15 cellular contexts compared by ENCODE assay signal in genomic region chr15:98955331-98955730, GRCh38. TPM values are rescaled to one million over a fixed set of nuclear protein-coding genes. Genes with fewer than 3 reads are reported as not detected.
DNase-seq lines count a peak whose midpoint lies in the region; ATAC-seq and TF ChIP-seq lines count a peak whose summit lies in the region.
"Had no signal": no experiment of that assay in that cellular context is flagged by ENCODE, and none has a peak within 500 bp of the region (broad histone marks: within the 10 kb centered on the region; RNA-seq: fewer than 3 reads in every experiment).

No MANE protein-coding gene starts in this region.

- H3K27ac ChIP-seq in RWPE1 (peak overlapping the region; percentile 1; the same call in 1 of the 2 replicates), thoracic aorta (peak overlapping the region; percentile 93 to 96), SK-N-SH (ENCODE audit: low read depth in 2 of 2, low read length in 1 of 2) (no peak overlapping the region)

- peaks cover 16% of the 10 kb centered on the region for H3K4me1 Mint-ChIP-seq in HFFc6 (ENCODE audit: low read depth)
- no peaks in the 10 kb centered on the region for H3K4me1 Mint-ChIP-seq in mesothelial cell of epicardium

- no peak overlapping the region for H3K9ac ChIP-seq in SK-N-SH

- H3K4me3 ChIP-seq in thoracic aorta (no peak overlapping the region), SK-N-SH (ENCODE audit: low read depth in 2 of 2, low read length in 1 of 2) (no peak overlapping the region)

- H3K9me3 ChIP-seq in thoracic aorta (no peaks in the 10 kb centered on the region), SK-N-SH (no peaks in the 10 kb centered on the region)

- POLR2A ChIA-PET in RWPE1 (lab: Yijun Ruan, JAX; ENCODE audit: low non-redundant PET) (no interaction called here), SK-N-SH (lab: Yijun Ruan, JAX) (no interaction called here)

- WGBS in SK-N-SH (ENCODE audit: low lambda C conversion rate): 100% methylated on average over 8 of the region's 8 CpGs

- no peaks in the 10 kb centered on the region for H3F3A ChIP-seq in SK-N-SH (replicated peaks; ENCODE audit: insufficient read depth)

- no peak overlapping the region for H3K27ac Mint-ChIP-seq in HFFc6
- H3K27ac Mint-ChIP-seq in mesothelial cell of epicardium: no peak overlapping the region
- H3K27ac Mint-ChIP-seq: activated T-helper 17 cell treated with anti-CD3 and anti-CD28 coated beads, Interleukin-2, amount 50 U/mL, for 72 hours; CD4-positive, CD25-positive, alpha-beta regulatory T cell had no signal

- ATAC-seq in thoracic aorta (ENCODE audit: insufficient number of reproducible peaks, low FRiP score, low read depth): no peak
- ATAC-seq: activated T-helper 17 cell treated with anti-CD3 and anti-CD28 coated beads, Interleukin-2, amount 50 U/mL, for 72 hours had no signal

- H3K27me3 ChIP-seq in thoracic aorta (replicated peaks; ENCODE audit: insufficient read depth) (no peaks in the 10 kb centered on the region), SK-N-SH (ENCODE audit: insufficient read depth) (no peaks in the 10 kb centered on the region)

- peaks cover 7% of the 10 kb centered on the region for H3K27me3 Mint-ChIP-seq in HFFc6 (ENCODE audit: insufficient read depth)
- H3K27me3 Mint-ChIP-seq in mesothelial cell of epicardium (ENCODE audit: low read depth): no peaks in the 10 kb centered on the region
- H3K27me3 Mint-ChIP-seq: activated T-helper 17 cell treated with anti-CD3 and anti-CD28 coated beads, Interleukin-2, amount 50 U/mL, for 72 hours; CD4-positive, CD25-positive, alpha-beta regulatory T cell had no signal

- H4K20me1 ChIP-seq in SK-N-SH (ENCODE audit: insufficient read depth): no peaks in the 10 kb centered on the region

- CTCF ChIA-PET in RWPE1 (lab: Yijun Ruan, JAX) (no interaction called here), SK-N-SH (lab: Yijun Ruan, JAX) (no interaction called here)

- H3K9me2 ChIP-seq in SK-N-SH: no peaks in the 10 kb centered on the region

- H3K9me3 Mint-ChIP-seq in HFFc6 (no peaks in the 10 kb centered on the region), mesothelial cell of epicardium (no peaks in the 10 kb centered on the region)
- H3K9me3 Mint-ChIP-seq: activated T-helper 17 cell treated with anti-CD3 and anti-CD28 coated beads, Interleukin-2, amount 50 U/mL, for 72 hours; CD4-positive, CD25-positive, alpha-beta regulatory T cell had no signal

- TF ChIP-seq EP300 in SK-N-SH (IDR thresholded peaks at IDR 0.05; ENCODE audit: borderline replicate concordance in 1 of 2, low read depth in 1 of 2, low read length in 1 of 2): no peak

- DNase-seq in RWPE1 (ENCODE audit: low spot score): no peak
- peak; percentile 64 to 95 (median 88) for DNase-seq in head of caudate nucleus
- peak in 53 of 56 donors; percentile 18 to 88 (median 67) for DNase-seq in nucleus accumbens (lab: John Stamatoyannopoulos, UW)
- no peak for DNase-seq in thoracic aorta (ENCODE audit: low spot score)
- no peak for DNase-seq in HFFc6
- DNase-seq in mesothelial cell of epicardium (ENCODE audit: low spot score in 2 of 2, unreplicated experiment in 2 of 2): no peak
- no peak for DNase-seq in SK-N-SH
- no peak for DNase-seq in mesenteric fat pad (ENCODE audit: low spot score)
- DNase-seq: activated CD4-positive, alpha-beta T cell treated with anti-CD3 and anti-CD28 coated beads, Interleukin-2, amount 50 U/mL, for 4 hours; CD4-positive, CD25-positive, alpha-beta regulatory T cell; HCEC 1CT; NCI-H1092 treated with DMSO at 0.1 percent for 48 hours; NCI-H446; T1000 had no signal

- no peak overlapping the region for H3K4me2 ChIP-seq in SK-N-SH

- no peak overlapping the region for H3K4me3 Mint-ChIP-seq in HFFc6
- H3K4me3 Mint-ChIP-seq in mesothelial cell of epicardium: no peak overlapping the region
- H3K4me3 Mint-ChIP-seq: activated T-helper 17 cell treated with anti-CD3 and anti-CD28 coated beads, Interleukin-2, amount 50 U/mL, for 72 hours had no signal

- no peaks in the 10 kb centered on the region for H3K79me2 ChIP-seq in SK-N-SH (ENCODE audit: insufficient read depth)

- H2AFZ ChIP-seq in SK-N-SH (ENCODE audit: low read depth): no peak overlapping the region

- H3K36me3 Mint-ChIP-seq in HFFc6 (ENCODE audit: low read depth): peaks cover 17% of the 10 kb centered on the region
- peaks cover 33% of the 10 kb centered on the region for H3K36me3 Mint-ChIP-seq in mesothelial cell of epicardium

- no peak for TF ChIP-seq CTCF in RWPE1 (conservative IDR thresholded peaks at IDR 0.05; ENCODE audit: low read depth)
- no peak for TF ChIP-seq CTCF in thoracic aorta (IDR thresholded peaks at IDR 0.05)
- no peak for TF ChIP-seq CTCF in HFFc6 (IDR thresholded peaks at IDR 0.05)
- TF ChIP-seq CTCF in mesothelial cell of epicardium (IDR thresholded peaks at IDR 0.05; ENCODE audit: unreplicated experiment): no peak
- no peak for TF ChIP-seq CTCF in SK-N-SH (IDR thresholded peaks at IDR 0.05)

- H3K36me3 ChIP-seq in thoracic aorta (peaks cover 32% of the 10 kb centered on the region), SK-N-SH (replicated peaks in 1 of 2; ENCODE audit: control insufficient read depth in 1 of 2, insufficient read depth in 2 of 2, low read length in 1 of 2) (peaks cover 5 to 37% of the 10 kb centered on the region in 2 experiments)

- intact Hi-C loops in head of caudate nucleus (cut with DNase I): no loop called here

- TF ChIP-seq RAD21 in SK-N-SH (IDR thresholded peaks at IDR 0.05; ENCODE audit: low read length): no peak

- peaks cover 23 to 60% of the 10 kb centered on the region in 2 donors for H3K4me1 ChIP-seq in thoracic aorta (ENCODE audit: control insufficient read depth in 1 of 2, low read depth in 2 of 2)
- H3K4me1 ChIP-seq in SK-N-SH (ENCODE audit: control insufficient read depth in 1 of 2, insufficient read depth in 2 of 2, low read depth in 1 of 2, low read length in 1 of 2): peaks cover 0 to 15% of the 10 kb centered on the region in 2 experiments; a peak in 1 of 4 replicates

TF ChIP-seq in SK-N-SH, 30 proteins besides CTCF, POLR2A, EP300 and RAD21 (continues in another document):
- TF ChIP-seq TAF1 (IDR thresholded peaks at IDR 0.05; ENCODE audit: borderline replicate concordance, low read depth, low read length) (no peak), USF1 (IDR thresholded peaks at IDR 0.05; ENCODE audit: borderline replicate concordance, low read depth) (no peak), GATA2 (CRISPR knock-in tag; IDR thresholded peaks at IDR 0.05) (no peak), PBX3 (IDR thresholded peaks at IDR 0.05) (no peak), MAX (IDR thresholded peaks at IDR 0.05; ENCODE audit: low read depth) (no peak), RXRA (IDR thresholded peaks at IDR 0.05; ENCODE audit: borderline replicate concordance, low read depth) (no peak), FOXJ3 (CRISPR knock-in tag; IDR thresholded peaks at IDR 0.05) (no peak), CHD2 (IDR thresholded peaks at IDR 0.05; ENCODE audit: low read length, partially characterized antibody) (no peak), REST (IDR thresholded peaks at IDR 0.05; ENCODE audit: low read depth, low read length) (no peak), MEF2A (IDR thresholded peaks at IDR 0.05; ENCODE audit: borderline replicate concordance, low read depth) (no peak)

RNA-seq across cellular contexts. Expression of gene PGPEP1L, which starts 52.3 kb away (rescaled TPM):
- 1 to 10 TPM in 1 of 2 donors, not detected in 1; 2.5 TPM for total RNA-seq in thoracic aorta
- total RNA-seq in HFFc6 (2021; fragmentation: NEBNext Ultra II Directional; extraction: Animal tissue kit (Norgen Biotek cat#: 25700)): not detected
- not detected in 3 replicates for total RNA-seq in mesothelial cell of epicardium
- polyA plus RNA-seq in SK-N-SH (2012; rRNA removed): not detected in 2 replicates
- not detected in 2 replicates for polyA plus RNA-seq in SK-N-SH (2012; cell fraction: cytosol; rRNA removed)
- 0.07 and 0.26 TPM in 2 replicates for polyA plus RNA-seq in SK-N-SH (2012; cell fraction: nucleus; rRNA removed)
- not detected for total RNA-seq in mesenteric fat pad
- total RNA-seq: activated T-helper 17 cell treated with anti-CD3 and anti-CD28 coated beads, Interleukin-2, amount 50 U/mL, for 72 hours; CD4-positive, CD25-positive, alpha-beta regulatory T cell had no signal
- polyA plus RNA-seq: CD4-positive, CD25-positive, alpha-beta regulatory T cell had no signal

Comparison
In these comparisons a context has a peak if more than half of its experiments do, and no peak if none do; other contexts are left out.
1. DNase-seq: peak in head of caudate nucleus (42 of 42) and nucleus accumbens (53 of 56); none in RWPE1 (single experiment), thoracic aorta (single experiment), HFFc6 (single experiment), mesothelial cell of epicardium (0 of 2), SK-N-SH (single experiment) and mesenteric fat pad (single experiment).
2. H3K27ac ChIP-seq: peak in RWPE1 (single experiment) and thoracic aorta (2 of 2); none in SK-N-SH (0 of 2).